In genomic region chr16:77971306-77972131, GRCh38 we compare ENCODE assay signal across 8 cellular contexts. TPM values are rescaled to one million over a fixed set of nuclear protein-coding genes. Genes with fewer than 3 reads are reported as not detected.
A peak's percentile ranks its signal among the peaks of the same experiment; 100 is the strongest.
DNase-seq lines count a peak whose midpoint lies in the region; ATAC-seq and TF ChIP-seq lines count a peak whose summit lies in the region.

No MANE protein-coding gene starts in this region.

- no peak overlapping the region for H3K4me3 ChIP-seq in HCT116 (replicated peaks in 1 of 2; ENCODE audit: low read depth in 1 of 2, low read length in 2 of 2)

- H3K79me2 ChIP-seq in HCT116 (ENCODE audit: insufficient read depth, low read length), result no peaks in the 10 kb centered on the region

- POLR2A ChIA-PET in HCT116 (lab: Charles Lee), result no interaction called here

- no peak overlapping the region for H3K9ac ChIP-seq in HCT116 (ENCODE audit: low read length)

- RAD21 ChIA-PET in HCT116 (lab: Charles Lee; ENCODE audit: low non-redundant PET in 1 of 2, low total read pairs in 2 of 2, uncharacterized antibody in 2 of 2, unreplicated experiment in 2 of 2), result no interaction called here

- peak overlapping the region; percentile 36 for H2AFZ ChIP-seq in HCT116 (ENCODE audit: low read depth, low read length, poor library complexity, severe bottlenecking)

- TF ChIP-seq RAD21 in HCT116 (IDR thresholded peaks at IDR 0.05; ENCODE audit: low read depth), result peak; percentile 82

- peaks cover 13% of the 10 kb centered on the region for H3K27me3 ChIP-seq in HCT116 (ENCODE audit: insufficient read depth, low read length)

- H3K4me1 ChIP-seq in HCT116 (ENCODE audit: control insufficient read depth in 1 of 2, insufficient read depth in 2 of 2, low read length in 2 of 2), result no peaks in the 10 kb centered on the region

- in situ Hi-C loops in G401 (cut with HindIII; ENCODE audit: low sequenced_read_pairs), result no loop called here
- in situ Hi-C loops in T47D (cut with HindIII; ENCODE audit: low pct_unique_long_range_greater_than_20kb, low sequenced_read_pairs), result no loop called here

- BruUV-seq in HCT116 (replicated peaks; lab: Mats Ljungman, UMichigan), result no TSS peak

- CTCF ChIA-PET in HCT116 (lab: Charles Lee), result interaction anchor here (0.9 to 1.3 kb wide), 2 partner anchors 32 to 297 kb away, joined by 3 to 5 read pairs; no protein-coding TSS in a partner anchor

- no peaks in the 10 kb centered on the region for H3K36me3 ChIP-seq in HCT116 (ENCODE audit: control insufficient read depth in 1 of 2, insufficient read depth in 2 of 2, low read length in 2 of 2)

- intact Hi-C loops in HCT116 (cut with micrococcal nuclease), result loop anchor here (1.0 to 2.0 kb wide), 3 partner anchors 296 to 735 kb away; no protein-coding TSS in a partner anchor

- no peak overlapping the region for H3K27ac ChIP-seq in HCT116 (ENCODE audit: low read depth, low read length)

- no peaks in the 10 kb centered on the region for H3K9me3 ChIP-seq in HCT116 (ENCODE audit: control insufficient read depth in 1 of 2, insufficient read depth in 1 of 2, low read depth in 1 of 2, low read length in 2 of 2)

- H3K9me2 ChIP-seq in HCT116 (ENCODE audit: insufficient read depth), result no peaks in the 10 kb centered on the region

- TF ChIP-seq POLR2A in HCT116 (IDR thresholded peaks at IDR 0.05; ENCODE audit: borderline replicate concordance, extremely low read depth, insufficient read depth, insufficient read length), result no peak

- ATAC-seq in HCT116, result peak; percentile 94

- peak; percentile 69 to 86 (median 71); a peak in 5 of 6 replicates for TF ChIP-seq CTCF in HCT116 (IDR thresholded peaks at IDR 0.05 in 2 of 3, conservative IDR thresholded peaks at IDR 0.05 in 1 of 3; ENCODE audit: borderline replicate concordance in 1 of 3, insufficient read depth in 1 of 3, low read depth in 2 of 3, low read length in 2 of 3)

- no peak overlapping the region for H3K4me2 ChIP-seq in HCT116 (ENCODE audit: low read length)

- peak; percentile 89 for DNase-seq in G401 (ENCODE audit: low spot score)
- DNase-seq in HCT116 (ENCODE audit: low read depth, low spot score), result peak; percentile 58
- DNase-seq in NCI-H128 (lab: John Stamatoyannopoulos, UW; ENCODE audit: unreplicated experiment), result peak; percentile 43
- peak; percentile 65 for DNase-seq in UCSD-AML1 (lab: John Stamatoyannopoulos, UW; ENCODE audit: unreplicated experiment)
- DNase-seq in T47D (ENCODE audit: low read depth in 1 of 2, low spot score in 1 of 2), result peak; percentile 38 to 87
- peak; percentile 79 for DNase-seq in iris pigment epithelial cell (ENCODE audit: low read depth)
- peak; percentile 51 to 64 for DNase-seq in stimulated activated CD4-positive, alpha-beta T cell treated with anti-CD3 and anti-CD28 coated beads, Interleukin-15, amount 100 ng/mL, for 48 hours (ENCODE audit: low read depth in 2 of 2)
- no peak for DNase-seq in epidermal melanocyte (ENCODE audit: insufficient read length, low spot score)

- H4K20me1 ChIP-seq in HCT116 (ENCODE audit: insufficient read depth), result no peaks in the 10 kb centered on the region

TF ChIP-seq in HCT116, 20 proteins besides CTCF, POLR2A, EP300 and RAD21:
- no peak for TF ChIP-seq CBX3 (IDR thresholded peaks at IDR 0.05; ENCODE audit: low read depth)
- no peak for TF ChIP-seq YY1 (IDR thresholded peaks at IDR 0.05; ENCODE audit: extremely low read depth, insufficient replicate concordance, low read depth, low read length)
- TF ChIP-seq ZBTB33 (IDR thresholded peaks at IDR 0.05; ENCODE audit: extremely low read depth, insufficient replicate concordance, low read length), result no peak
- TF ChIP-seq SIN3A (IDR thresholded peaks at IDR 0.05; ENCODE audit: low read depth), result no peak
- TF ChIP-seq EZH2 (IDR thresholded peaks at IDR 0.05), result no peak
- TF ChIP-seq SRF (IDR thresholded peaks at IDR 0.05; ENCODE audit: low read depth), result no peak
- no peak for TF ChIP-seq REST (IDR thresholded peaks at IDR 0.05; ENCODE audit: low read depth)
- no peak for TF ChIP-seq EGR1 (IDR thresholded peaks at IDR 0.05; ENCODE audit: low read depth)
- no peak for TF ChIP-seq SP1 (IDR thresholded peaks at IDR 0.05; ENCODE audit: low read depth)
- TF ChIP-seq ZFX (IDR thresholded peaks at IDR 0.05), result no peak
- TF ChIP-seq FOSL1 (IDR thresholded peaks at IDR 0.05; ENCODE audit: low read depth), result no peak

RNA-seq across cellular contexts. Expression of gene CLEC3A, which starts 50.8 kb away (rescaled TPM):
- not detected in 2 replicates for total RNA-seq in G401 (2014; rRNA removed; shearing (Covaris generic))
- total RNA-seq in HCT116 (2021; ENCODE audit: unreplicated experiment), result not detected
- polyA plus RNA-seq in HCT116 (2012), result not detected in 2 replicates
